In the genomic region with DNA sequence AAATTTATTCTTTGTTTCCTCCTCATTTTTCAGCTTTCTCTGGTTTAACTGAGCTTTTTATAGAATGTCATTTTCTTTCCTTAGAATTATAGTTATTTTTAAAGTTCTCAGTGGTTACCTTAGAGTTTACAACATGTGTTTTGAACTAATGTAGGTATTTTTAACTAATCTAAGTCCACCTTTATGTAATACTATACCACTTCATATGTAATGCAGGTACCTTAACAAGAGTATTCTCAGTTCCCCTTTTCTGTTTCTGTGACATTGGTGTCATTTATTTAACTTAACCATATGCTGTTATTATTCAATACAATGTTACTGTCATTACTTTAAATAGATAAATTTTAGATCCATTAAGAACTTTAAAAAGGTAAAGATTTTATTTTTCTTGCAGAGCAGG, we compare ENCODE assay signal across 15 cellular contexts.
A peak's percentile ranks its signal among the peaks of the same experiment; 100 is the strongest.
DNase-seq lines count a peak whose midpoint lies in the region; ATAC-seq lines count a peak whose summit lies in the region.
"Had no signal": no experiment of that assay in that cellular context is flagged by ENCODE, and none has a peak within 500 bp of the region (broad histone marks: within the 10 kb centered on the region; RNA-seq: fewer than 3 reads in every experiment).

No MANE protein-coding gene starts in this region.

- no peak for DNase-seq in NCI-H2081 treated with DMSO at 0.1 percent for 48 hours (lab: John Stamatoyannopoulos, UW)
- no peak for DNase-seq in HPDE6-E6E7 (ENCODE audit: extremely low spot score)
- no peak for DNase-seq in caudate nucleus (lab: John Stamatoyannopoulos, UW)
- DNase-seq: activated CD4-positive, alpha-beta T cell treated with anti-CD3 and anti-CD28 coated beads for 4 hours; activated naive CD8-positive, alpha-beta T cell treated with anti-CD3 and anti-CD28 coated beads, Interleukin-2, amount 50 U/mL, for 24 hours; foreskin melanocyte; left ventricle myocardium inferior; NCI-H2029; NCI-H82; T-helper 17 cell had no signal

- ATAC-seq in GM18502 (IDR thresholded peaks at IDR 0.05; ENCODE audit: poor library complexity, unreplicated experiment): peak; percentile 91
- ATAC-seq in GM21367 (IDR thresholded peaks at IDR 0.05; ENCODE audit: unreplicated experiment): peak; percentile 91
- peak; percentile 84 for ATAC-seq in HG02884 (IDR thresholded peaks at IDR 0.05; ENCODE audit: unreplicated experiment)
- ATAC-seq in HG03460 (IDR thresholded peaks at IDR 0.05; ENCODE audit: unreplicated experiment): peak; percentile 70
- no peak for ATAC-seq in GM19455 (IDR thresholded peaks at IDR 0.05; ENCODE audit: unreplicated experiment)
- ATAC-seq: activated naive CD8-positive, alpha-beta T cell treated with anti-CD3 and anti-CD28 coated beads, Interleukin-2, amount 50 U/mL, for 24 hours; T-helper 17 cell had no signal

- H3K27ac ChIP-seq in caudate nucleus (ENCODE audit: low read depth, low read length): no peak overlapping the region
- H3K27ac ChIP-seq: left ventricle myocardium inferior had no signal
